ENCODE assay signal across 14 cellular contexts in genomic region chr7:142523821-142524460, GRCh38.
A peak's percentile ranks its signal among the peaks of the same experiment; 100 is the strongest.
DNase-seq lines count a peak whose midpoint lies in the region; ATAC-seq and TF ChIP-seq lines count a peak whose summit lies in the region.
"Had no signal": no experiment of that assay in that cellular context is flagged by ENCODE, and none has a peak within 500 bp of the region (broad histone marks: within the 10 kb centered on the region; RNA-seq: fewer than 3 reads in every experiment).

No MANE protein-coding gene starts in this region.

- no peak overlapping the region for H3K9ac ChIP-seq in Loucy (ENCODE audit: low read depth, low read length, poor library complexity, severe bottlenecking)

- H3K9me2 ChIP-seq in Loucy (replicated peaks; ENCODE audit: low read depth, low read length) = no peaks in the 10 kb centered on the region

- H3F3A ChIP-seq in Loucy (ENCODE audit: low read depth) = no peaks in the 10 kb centered on the region

- no peaks in the 10 kb centered on the region for H3K36me3 ChIP-seq in Loucy (ENCODE audit: insufficient read depth, low read length)
- H3K36me3 ChIP-seq in gastrocnemius medialis = no peaks in the 10 kb centered on the region
- H3K36me3 ChIP-seq: lower lobe of right lung had no signal

- peak; percentile 27 for TF ChIP-seq CTCF in AG09319 (IDR thresholded peaks at IDR 0.05; ENCODE audit: low read depth, low read length)
- peak; percentile 21 for TF ChIP-seq CTCF in Loucy (conservative IDR thresholded peaks at IDR 0.05; ENCODE audit: low read length)
- peak; percentile 20 for TF ChIP-seq CTCF in cardiac fibroblast (IDR thresholded peaks at IDR 0.05; ENCODE audit: low read depth, low read length)
- peak; percentile 48 for TF ChIP-seq CTCF in foreskin keratinocyte (conservative IDR thresholded peaks at IDR 0.05)
- TF ChIP-seq CTCF in GM10266 (IDR thresholded peaks at IDR 0.05; ENCODE audit: control insufficient read depth, insufficient read depth, low read depth, missing control alignments) = no peak
- no peak for TF ChIP-seq CTCF in GM13976 (IDR thresholded peaks at IDR 0.05; ENCODE audit: borderline replicate concordance, control extremely low read depth, extremely low read depth, insufficient read depth, missing control alignments)
- TF ChIP-seq CTCF in gastrocnemius medialis (IDR thresholded peaks at IDR 0.05 in 4 of 5, conservative IDR thresholded peaks at IDR 0.05 in 1 of 5) = no peak

- DNase-seq in AG09319 (ENCODE audit: extremely low read depth, low read depth) (no peak), cardiac fibroblast (ENCODE audit: low read depth in 2 of 2) (peak in 1 of 2 donors; percentile 22), foreskin keratinocyte (no peak), GM10266 (ENCODE audit: extremely low spot score) (no peak), GM13976 (ENCODE audit: low spot score) (no peak), gastrocnemius medialis (no peak)
- DNase-seq: activated CD4-positive, alpha-beta T cell treated with anti-CD3 and anti-CD28 coated beads, Interleukin-2, amount 50 U/mL, for 48 hours; foreskin melanocyte; GOT3; lower lobe of right lung; NCI-H82; testis had no signal

- no peak overlapping the region for H3K4me3 ChIP-seq in Loucy (ENCODE audit: low read length, poor library complexity, severe bottlenecking)
- no peak overlapping the region for H3K4me3 ChIP-seq in cardiac fibroblast (replicated peaks in 1 of 2; ENCODE audit: low read depth in 2 of 2, low read length in 2 of 2)
- H3K4me3 ChIP-seq in gastrocnemius medialis = no peak overlapping the region
- H3K4me3 ChIP-seq: lower lobe of right lung, testis had no signal

- no peaks in the 10 kb centered on the region for H4K20me1 ChIP-seq in Loucy (ENCODE audit: insufficient read depth, low read length, poor library complexity, severe bottlenecking)

- H3K79me2 ChIP-seq in Loucy (ENCODE audit: insufficient read depth, low read length) = no peaks in the 10 kb centered on the region

- intact Hi-C loops in gastrocnemius medialis (cut with DNase I; ENCODE audit: low total_unique reads) = no loop called here

- H3K4me1 ChIP-seq in Loucy (ENCODE audit: insufficient read depth, low read length, poor library complexity, severe bottlenecking) (peaks cover 22% of the 10 kb centered on the region), foreskin keratinocyte (no peaks in the 10 kb centered on the region), gastrocnemius medialis (peaks cover 0 to 2% of the 10 kb centered on the region in 2 donors)
- H3K4me1 ChIP-seq: lower lobe of right lung, testis had no signal

- no peak overlapping the region for H2AFZ ChIP-seq in Loucy (ENCODE audit: low read length)

- in situ Hi-C loops in GM13976 (cut with MboI; ENCODE audit: low sequenced_read_pairs, unreplicated experiment) (no loop called here), gastrocnemius medialis (cut with MboI; ENCODE audit: low sequenced_read_pairs in 4 of 4) (no loop called here)

- no peak for TF ChIP-seq POLR2A in GM18505 (IDR thresholded peaks at IDR 0.05; ENCODE audit: borderline replicate concordance, extremely low read depth, insufficient read depth, insufficient read length)
- no peak for TF ChIP-seq POLR2A in gastrocnemius medialis (IDR thresholded peaks at IDR 0.05)

- H3K9me3 ChIP-seq in Loucy (ENCODE audit: insufficient read depth, low read depth, low read length) (no peaks in the 10 kb centered on the region), gastrocnemius medialis (no peaks in the 10 kb centered on the region)
- H3K9me3 ChIP-seq: lower lobe of right lung, testis had no signal

- H3K27ac ChIP-seq in foreskin keratinocyte (no peak overlapping the region), gastrocnemius medialis (no peak overlapping the region)
- H3K27ac ChIP-seq: lower lobe of right lung, testis had no signal

- peak; percentile 6 for ATAC-seq in foreskin keratinocyte
- ATAC-seq in GM18505 (IDR thresholded peaks at IDR 0.05; ENCODE audit: unreplicated experiment) = no peak
- no peak for ATAC-seq in gastrocnemius medialis
- ATAC-seq: lower lobe of right lung had no signal

- H3K27me3 ChIP-seq in Loucy (ENCODE audit: insufficient read depth, low read length, poor library complexity, severe bottlenecking) = no peaks in the 10 kb centered on the region
- H3K27me3 ChIP-seq in foreskin keratinocyte = peaks cover 11% of the 10 kb centered on the region
- H3K27me3 ChIP-seq in gastrocnemius medialis = peaks cover 0 to 4% (median 4%) of the 10 kb centered on the region in 3 donors
- H3K27me3 ChIP-seq: testis had no signal

- H3K4me2 ChIP-seq in Loucy (ENCODE audit: low read depth, low read length, poor library complexity, severe bottlenecking) = no peak overlapping the region

Comparison
In these comparisons a context has a peak if more than half of its experiments do, and no peak if none do; other contexts are left out.
1. CTCF ChIP-seq: peak in AG09319 (single experiment), Loucy (single experiment), cardiac fibroblast (single experiment) and foreskin keratinocyte (single experiment); none in GM10266 (single experiment), GM13976 (single experiment) and gastrocnemius medialis (0 of 5).